In genomic region chr10:117477961-117478670, GRCh38 we compare ENCODE assay signal across 10 cellular contexts.
A peak's percentile ranks its signal among the peaks of the same experiment; 100 is the strongest.
DNase-seq lines count a peak whose midpoint lies in the region; ATAC-seq, FAIRE-seq and TF ChIP-seq lines count a peak whose summit lies in the region.
"Had no signal": no experiment of that assay in that cellular context is flagged by ENCODE, and none has a peak within 500 bp of the region (broad histone marks: within the 10 kb centered on the region; RNA-seq: fewer than 3 reads in every experiment).

No MANE protein-coding gene starts in this region.

- no peak for DNase-seq in BE2C
- peak; percentile 24 for DNase-seq in HuH-7.5 (ENCODE audit: low spot score)
- no peak for DNase-seq in body of pancreas
- DNase-seq in mucosa of descending colon = no peak
- DNase-seq in WERI-Rb-1 = no peak
- DNase-seq in kidney = no peak
- DNase-seq in activated CD8-positive, alpha-beta memory T cell treated with anti-CD3 and anti-CD28 coated beads, Interleukin-2, amount 10 ng/mL, durations not matched to agents 7 days and 5 days = no peak
- DNase-seq: natural killer cell, NCI-H1436 had no signal

- intact Hi-C loops in body of pancreas (cut with DNase I) (no loop called here), mucosa of descending colon (cut with DNase I, micrococcal nuclease) (no loop called here), kidney (cut with DNase I) (no loop called here)

- H3K27ac ChIP-seq in body of pancreas (no peak overlapping the region), WERI-Rb-1 (no peak overlapping the region), kidney (ENCODE audit: low read depth in 2 of 2, low read length in 2 of 2) (no peak overlapping the region)

- peaks cover 11% of the 10 kb centered on the region for H3K27me3 Mint-ChIP-seq in activated CD8-positive, alpha-beta memory T cell treated with anti-CD3 and anti-CD28 coated beads, Interleukin-2, amount 10 ng/mL, durations not matched to agents 7 days and 5 days

- H3K9me3 Mint-ChIP-seq in activated CD8-positive, alpha-beta memory T cell treated with anti-CD3 and anti-CD28 coated beads, Interleukin-2, amount 10 ng/mL, durations not matched to agents 7 days and 5 days (ENCODE audit: low read depth) = no peaks in the 10 kb centered on the region
- H3K9me3 Mint-ChIP-seq: natural killer cell had no signal

- no peak overlapping the region for H3K9ac ChIP-seq in kidney (ENCODE audit: low read length in 2 of 2)

- H3K9me3 ChIP-seq in BE2C = no peaks in the 10 kb centered on the region
- H3K9me3 ChIP-seq in body of pancreas = no peaks in the 10 kb centered on the region
- H3K9me3 ChIP-seq in mucosa of descending colon = no peaks in the 10 kb centered on the region
- peaks cover 3% of the 10 kb centered on the region for H3K9me3 ChIP-seq in WERI-Rb-1 (ENCODE audit: severe bottlenecking)
- no peaks in the 10 kb centered on the region for H3K9me3 ChIP-seq in kidney (ENCODE audit: control insufficient read depth in 1 of 2, low read length in 2 of 2)

- no peak for FAIRE-seq in kidney (lab: Jason Lieb, UNC)

- H3K27me3 ChIP-seq in BE2C = no peaks in the 10 kb centered on the region
- no peaks in the 10 kb centered on the region for H3K27me3 ChIP-seq in body of pancreas
- H3K27me3 ChIP-seq in WERI-Rb-1 (ENCODE audit: insufficient read depth, low read depth, severe bottlenecking) = peaks cover 36% of the 10 kb centered on the region

- ATAC-seq in body of pancreas = no peak
- ATAC-seq in mucosa of descending colon = peak; percentile 35
- no peak for ATAC-seq in activated CD8-positive, alpha-beta memory T cell treated with anti-CD3 and anti-CD28 coated beads, Interleukin-2, amount 10 ng/mL, durations not matched to agents 7 days and 5 days
- ATAC-seq in GM18519 (IDR thresholded peaks at IDR 0.05; ENCODE audit: low FRiP score, unreplicated experiment) = no peak
- ATAC-seq: natural killer cell had no signal

- CTCF ChIA-PET in activated CD8-positive, alpha-beta memory T cell treated with anti-CD3 and anti-CD28 coated beads, Interleukin-2, amount 10 ng/mL, durations not matched to agents 7 days and 5 days (lab: Charles Lee) = interaction anchor here (1.4 kb wide), 1 partner anchor 35 kb away, joined by 3 read pairs; no protein-coding TSS in a partner anchor

- H3K27ac Mint-ChIP-seq in activated CD8-positive, alpha-beta memory T cell treated with anti-CD3 and anti-CD28 coated beads, Interleukin-2, amount 10 ng/mL, durations not matched to agents 7 days and 5 days = no peak overlapping the region
- H3K27ac Mint-ChIP-seq: natural killer cell had no signal

- H3K4me1 ChIP-seq in BE2C (no peaks in the 10 kb centered on the region), body of pancreas (no peaks in the 10 kb centered on the region), mucosa of descending colon (ENCODE audit: low read depth) (no peaks in the 10 kb centered on the region), kidney (ENCODE audit: control insufficient read depth in 1 of 2, insufficient read depth in 1 of 2, low read depth in 1 of 2, low read length in 2 of 2) (no peaks in the 10 kb centered on the region)

- no peaks in the 10 kb centered on the region for H3K4me1 Mint-ChIP-seq in activated CD8-positive, alpha-beta memory T cell treated with anti-CD3 and anti-CD28 coated beads, Interleukin-2, amount 10 ng/mL, durations not matched to agents 7 days and 5 days
- H3K4me1 Mint-ChIP-seq: natural killer cell had no signal

- no peaks in the 10 kb centered on the region for H3K36me3 Mint-ChIP-seq in activated CD8-positive, alpha-beta memory T cell treated with anti-CD3 and anti-CD28 coated beads, Interleukin-2, amount 10 ng/mL, durations not matched to agents 7 days and 5 days
- H3K36me3 Mint-ChIP-seq: natural killer cell had no signal

- H3K36me3 ChIP-seq in BE2C (no peaks in the 10 kb centered on the region), body of pancreas (replicated peaks in 1 of 2; ENCODE audit: insufficient read depth in 1 of 2, low read depth in 2 of 2) (no peaks in the 10 kb centered on the region), mucosa of descending colon (ENCODE audit: low read depth) (no peaks in the 10 kb centered on the region), WERI-Rb-1 (no peaks in the 10 kb centered on the region), kidney (ENCODE audit: control insufficient read depth in 1 of 2, insufficient read depth in 2 of 2, low read length in 2 of 2) (no peaks in the 10 kb centered on the region)

- TF ChIP-seq CTCF in BE2C (IDR thresholded peaks at IDR 0.05; ENCODE audit: low read depth, low read length) (peak; percentile 22), body of pancreas (IDR thresholded peaks at IDR 0.05) (peak in 4 of 7 experiments; percentile 16 to 47 (median 25)), mucosa of descending colon (IDR thresholded peaks at IDR 0.05) (no peak), WERI-Rb-1 (IDR thresholded peaks at IDR 0.05; ENCODE audit: low read depth, low read length) (no peak), kidney (IDR thresholded peaks at IDR 0.05; ENCODE audit: borderline replicate concordance, extremely low read depth, insufficient read depth) (no peak)

- no peak for TF ChIP-seq POLR2A in body of pancreas (IDR thresholded peaks at IDR 0.05)

- H3K4me3 ChIP-seq in BE2C (ENCODE audit: low read depth, low read length) (no peak overlapping the region), body of pancreas (no peak overlapping the region), mucosa of descending colon (no peak overlapping the region), WERI-Rb-1 (ENCODE audit: low read depth, low read length) (no peak overlapping the region), kidney (ENCODE audit: low read length in 2 of 2) (no peak overlapping the region)

- no peak overlapping the region for H3K4me3 Mint-ChIP-seq in activated CD8-positive, alpha-beta memory T cell treated with anti-CD3 and anti-CD28 coated beads, Interleukin-2, amount 10 ng/mL, durations not matched to agents 7 days and 5 days
- H3K4me3 Mint-ChIP-seq: natural killer cell had no signal

- 43 to 48% methylated on average over 5 of the region's 5 CpGs for WGBS in body of pancreas, 2 donors

Comparison
In these comparisons a context has a peak if more than half of its experiments do, and no peak if none do; other contexts are left out.
1. CTCF ChIP-seq: peak in BE2C (single experiment) and body of pancreas (4 of 7); none in mucosa of descending colon (single experiment), WERI-Rb-1 (single experiment) and kidney (single experiment).